Comparison of ENCODE assay signal across 8 cellular contexts in genomic region chr18:5309888-5310470, GRCh38. TPM values are rescaled to one million over a fixed set of nuclear protein-coding genes. Genes with fewer than 3 reads are reported as not detected.
DNase-seq lines count a peak whose midpoint lies in the region; ATAC-seq, FAIRE-seq and TF ChIP-seq lines count a peak whose summit lies in the region.

No MANE protein-coding gene starts in this region.

- H3K9me3 ChIP-seq in OCI-LY3 (ENCODE audit: insufficient read depth, low read length), result no peaks in the 10 kb centered on the region
- no peaks in the 10 kb centered on the region for H3K9me3 ChIP-seq in keratinocyte (ENCODE audit: control insufficient read depth, low read depth, low read length)

- FAIRE-seq in keratinocyte (lab: Jason Lieb, UNC), result no peak

- H3K4me2 ChIP-seq in OCI-LY3 (ENCODE audit: low read length), result peak overlapping the region; percentile 70
- H3K4me2 ChIP-seq in keratinocyte (ENCODE audit: control insufficient read depth, extremely low read depth, insufficient read depth, low read depth, low read length), result peak overlapping the region; percentile 40

- dilution Hi-C loops in keratinocyte (cut with MboI; ENCODE audit: extremely low pct_ligation_motif_present, low sequenced_read_pairs), result no loop called here

- H3K36me3 ChIP-seq in OCI-LY3 (replicated peaks; ENCODE audit: low read depth, low read length) (no peaks in the 10 kb centered on the region), keratinocyte (ENCODE audit: control insufficient read depth in 2 of 2, extremely low read depth in 1 of 2, insufficient read depth in 2 of 2, low read length in 2 of 2) (no peaks in the 10 kb centered on the region)

- no peak overlapping the region for H3K27ac ChIP-seq in OCI-LY3 (ENCODE audit: low read length)
- H3K27ac ChIP-seq in keratinocyte (ENCODE audit: control insufficient read depth, insufficient read depth, low read length), result no peak overlapping the region

- H3K9me1 ChIP-seq in keratinocyte (ENCODE audit: control insufficient read depth, extremely low read depth, insufficient read depth, low read length), result no peaks in the 10 kb centered on the region

- H3K4me3 ChIP-seq in OCI-LY3 (ENCODE audit: low read length), result peak overlapping the region; percentile 60
- H3K4me3 ChIP-seq in keratinocyte (ENCODE audit: control insufficient read depth in 2 of 3, extremely low read depth in 1 of 3, insufficient read depth in 2 of 3, low read depth in 1 of 3, low read length in 3 of 3), result peak overlapping the region in 1 of 3 experiments; percentile 21

- H4K20me1 ChIP-seq in OCI-LY3 (ENCODE audit: insufficient read depth, low read length) (no peaks in the 10 kb centered on the region), keratinocyte (ENCODE audit: control insufficient read depth, extremely low read depth, insufficient read depth, low read length) (no peaks in the 10 kb centered on the region)

- no peak overlapping the region for H3K9ac ChIP-seq in OCI-LY3 (ENCODE audit: low read length)
- H3K9ac ChIP-seq in keratinocyte (ENCODE audit: control insufficient read depth, extremely low read depth, insufficient read depth, low read length), result no peak overlapping the region

- ATAC-seq in activated CD4-positive, CD25-positive, alpha-beta regulatory T cell treated with anti-CD3 and anti-CD28 coated beads, Interleukin-2, amount 50 U/mL, for 24 hours, result peak; percentile 84 to 88
- ATAC-seq in HG02885 (IDR thresholded peaks at IDR 0.05; ENCODE audit: poor library complexity, unreplicated experiment) (peak; percentile 96), left ventricle myocardium superior (no peak)

- H2AFZ ChIP-seq in OCI-LY3 (ENCODE audit: low read depth, low read length), result peak overlapping the region; percentile 62
- H2AFZ ChIP-seq in keratinocyte (ENCODE audit: control insufficient read depth, low read length), result peak overlapping the region; percentile 51

- no peak for DNase-seq in activated CD4-positive, CD25-positive, alpha-beta regulatory T cell treated with anti-CD3 and anti-CD28 coated beads, Interleukin-2, amount 50 U/mL, for 72 hours
- DNase-seq in keratinocyte (ENCODE audit: low read depth, low spot score), result no peak
- DNase-seq in GOT3 (lab: John Stamatoyannopoulos, UW), result no peak
- no peak for DNase-seq in left ventricle myocardium superior
- no peak for DNase-seq in AG08395 (ENCODE audit: low spot score)

- intact Hi-C loops in left ventricle myocardium superior (cut with micrococcal nuclease), result no loop called here

- H3K79me2 ChIP-seq in OCI-LY3 (ENCODE audit: low read length), result no peaks in the 10 kb centered on the region
- H3K79me2 ChIP-seq in keratinocyte (ENCODE audit: control insufficient read depth, insufficient read depth, low read length), result no peaks in the 10 kb centered on the region

- peaks cover 9% of the 10 kb centered on the region for H3K4me1 ChIP-seq in OCI-LY3 (ENCODE audit: low read length)
- H3K4me1 ChIP-seq in keratinocyte (ENCODE audit: control insufficient read depth, extremely low read depth, insufficient read depth, low read length), result no peaks in the 10 kb centered on the region

- TF ChIP-seq CTCF in OCI-LY3 (IDR thresholded peaks at IDR 0.05; ENCODE audit: low read depth, low read length), result no peak
- no peak for TF ChIP-seq CTCF in keratinocyte (optimal IDR thresholded peaks at IDR 0.05 in 1 of 3, IDR thresholded peaks at IDR 0.05 in 1 of 3, conservative IDR thresholded peaks at IDR 0.05 in 1 of 3; ENCODE audit: extremely low read depth in 1 of 3, insufficient read depth in 2 of 3, low read length in 3 of 3)

- H3K27me3 ChIP-seq in OCI-LY3 (ENCODE audit: low read depth, low read length), result no peaks in the 10 kb centered on the region
- no peaks in the 10 kb centered on the region for H3K27me3 ChIP-seq in keratinocyte (ENCODE audit: control insufficient read depth, extremely low read depth, insufficient read depth, low read length)

RNA-seq across cellular contexts. Expression of gene ZBTB14, which starts 14.5 kb away (rescaled TPM):
- 5.4 to 9.1 TPM (median 6.8 TPM) in 3 replicates for polyA plus RNA-seq in keratinocyte
- 3.9 TPM for polyA plus RNA-seq in keratinocyte (2011; ENCODE audit: low read depth)
- 3.5 and 5.6 TPM in 2 replicates for polyA plus RNA-seq in keratinocyte (2011; cell fraction: cytosol; rRNA removed)
- polyA plus RNA-seq in keratinocyte (2011; cell fraction: nucleus; rRNA removed), result 8.2 and 11.7 TPM in 2 replicates
- 3.2 and 3.9 TPM in 2 replicates for polyA plus RNA-seq in keratinocyte (2012; ENCODE audit: low replicate concordance)
- 1.6 to 5.7 TPM (median 3.1 TPM) in 3 replicates for polyA minus RNA-seq in keratinocyte
- 3.5 TPM for polyA minus RNA-seq in keratinocyte (2011; cell fraction: cytosol; rRNA and poly(A)+ RNA removed)
- polyA minus RNA-seq in keratinocyte (2011; cell fraction: nucleus; rRNA and poly(A)+ RNA removed), result 3.0 and 5.2 TPM in 2 replicates
- 8.5 TPM for total RNA-seq in left ventricle myocardium superior
